ENCODE assay signal across 4 cellular contexts in the genomic region with DNA sequence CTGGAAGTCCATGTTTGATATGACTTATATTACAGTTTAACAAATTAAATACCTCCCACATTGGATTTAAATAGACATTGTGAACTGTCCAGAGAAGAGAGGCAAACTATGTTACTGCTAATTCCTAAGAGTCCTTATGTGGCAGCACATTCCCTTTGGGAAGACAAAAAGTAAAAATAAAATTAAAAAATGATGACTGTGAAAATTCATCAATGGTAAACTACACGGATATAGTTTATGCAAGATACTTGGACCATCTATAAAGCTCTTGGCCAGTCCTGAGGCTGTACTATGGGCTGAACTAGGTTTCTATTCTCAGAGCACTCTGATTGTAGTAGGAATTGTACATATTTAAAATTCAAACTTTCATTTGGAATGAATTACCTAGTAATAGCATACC.
A peak's percentile ranks its signal among the peaks of the same experiment; 100 is the strongest.
TF ChIP-seq lines count a peak whose summit lies in the region.

No MANE protein-coding gene starts in this region.

TF ChIP-seq in HepG2, 621 proteins besides CTCF, POLR2A, EP300 and RAD21 (continues in another document):
- TF ChIP-seq, protein P1, sequence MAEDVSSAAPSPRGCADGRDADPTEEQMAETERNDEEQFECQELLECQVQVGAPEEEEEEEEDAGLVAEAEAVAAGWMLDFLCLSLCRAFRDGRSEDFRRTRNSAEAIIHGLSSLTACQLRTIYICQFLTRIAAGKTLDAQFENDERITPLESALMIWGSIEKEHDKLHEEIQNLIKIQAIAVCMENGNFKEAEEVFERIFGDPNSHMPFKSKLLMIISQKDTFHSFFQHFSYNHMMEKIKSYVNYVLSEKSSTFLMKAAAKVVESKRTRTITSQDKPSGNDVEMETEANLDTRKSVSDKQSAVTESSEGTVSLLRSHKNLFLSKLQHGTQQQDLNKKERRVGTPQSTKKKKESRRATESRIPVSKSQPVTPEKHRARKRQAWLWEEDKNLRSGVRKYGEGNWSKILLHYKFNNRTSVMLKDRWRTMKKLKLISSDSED (CRISPR knock-in tag; IDR thresholded peaks at IDR 0.05): no peak
- TF ChIP-seq, protein P2, sequence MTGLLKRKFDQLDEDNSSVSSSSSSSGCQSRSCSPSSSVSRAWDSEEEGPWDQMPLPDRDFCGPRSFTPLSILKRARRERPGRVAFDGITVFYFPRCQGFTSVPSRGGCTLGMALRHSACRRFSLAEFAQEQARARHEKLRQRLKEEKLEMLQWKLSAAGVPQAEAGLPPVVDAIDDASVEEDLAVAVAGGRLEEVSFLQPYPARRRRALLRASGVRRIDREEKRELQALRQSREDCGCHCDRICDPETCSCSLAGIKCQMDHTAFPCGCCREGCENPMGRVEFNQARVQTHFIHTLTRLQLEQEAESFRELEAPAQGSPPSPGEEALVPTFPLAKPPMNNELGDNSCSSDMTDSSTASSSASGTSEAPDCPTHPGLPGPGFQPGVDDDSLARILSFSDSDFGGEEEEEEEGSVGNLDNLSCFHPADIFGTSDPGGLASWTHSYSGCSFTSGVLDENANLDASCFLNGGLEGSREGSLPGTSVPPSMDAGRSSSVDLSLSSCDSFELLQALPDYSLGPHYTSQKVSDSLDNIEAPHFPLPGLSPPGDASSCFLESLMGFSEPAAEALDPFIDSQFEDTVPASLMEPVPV (CRISPR knock-in tag; IDR thresholded peaks at IDR 0.05): no peak
- no peak for TF ChIP-seq ZNF672 (CRISPR knock-in tag; IDR thresholded peaks at IDR 0.05)
- TF ChIP-seq ZNF264 (CRISPR knock-in tag; IDR thresholded peaks at IDR 0.05): no peak
- no peak for TF ChIP-seq RFXAP (CRISPR knock-in tag; IDR thresholded peaks at IDR 0.05; ENCODE audit: borderline replicate concordance)
- TF ChIP-seq SAFB2 (CRISPR knock-in tag; IDR thresholded peaks at IDR 0.05; ENCODE audit: borderline replicate concordance, low read depth): no peak
- TF ChIP-seq MAFF (IDR thresholded peaks at IDR 0.05; ENCODE audit: low read depth, low read length): peak; percentile 64; the same call in 1 of the 2 replicates
- peak; percentile 52 to 70 for TF ChIP-seq MAFK (conservative IDR thresholded peaks at IDR 0.05 in 1 of 2, IDR thresholded peaks at IDR 0.05 in 1 of 2; ENCODE audit: low read length in 2 of 2)
- no peak for TF ChIP-seq FOXK2 (IDR thresholded peaks at IDR 0.05)
- TF ChIP-seq KDM4B (CRISPR knock-in tag; IDR thresholded peaks at IDR 0.05): no peak
- no peak for TF ChIP-seq HNRNPK (IDR thresholded peaks at IDR 0.05; ENCODE audit: low read depth, low read length, poor library complexity, severe bottlenecking)

TF ChIP-seq in A549, 52 proteins besides CTCF, POLR2A, EP300 and RAD21:
- no peak for TF ChIP-seq HOXB13 (CRISPR knock-in tag; IDR thresholded peaks at IDR 0.05; ENCODE audit: low read depth)
- peak; percentile 73 for TF ChIP-seq MAFK (IDR thresholded peaks at IDR 0.05; ENCODE audit: partially characterized antibody)
TF ChIP-seq in A549: peak in this region for 1.

TF ChIP-seq in IMR-90, 13 proteins besides CTCF, POLR2A, EP300 and RAD21:
- TF ChIP-seq MAFK (IDR thresholded peaks at IDR 0.05; ENCODE audit: low read depth, low read length): peak; percentile 28; the same call in 1 of the 2 replicates
- no peak for TF ChIP-seq MXI1 (IDR thresholded peaks at IDR 0.05; ENCODE audit: borderline replicate concordance, low read depth, low read length)

TF ChIP-seq in K562, 482 proteins besides CTCF, POLR2A, EP300 and RAD21 (continues in another document):
- no peak for TF ChIP-seq NUFIP1 (IDR thresholded peaks at IDR 0.05; ENCODE audit: partially characterized antibody)
- TF ChIP-seq MAFG (tag; conservative IDR thresholded peaks at IDR 0.05): peak; percentile 30; the same call in 1 of the 2 replicates
- no peak for TF ChIP-seq TRIM28 (IDR thresholded peaks at IDR 0.05)
- TF ChIP-seq ZKSCAN3 (CRISPR knock-in tag; IDR thresholded peaks at IDR 0.05): no peak
- TF ChIP-seq, protein P3, sequence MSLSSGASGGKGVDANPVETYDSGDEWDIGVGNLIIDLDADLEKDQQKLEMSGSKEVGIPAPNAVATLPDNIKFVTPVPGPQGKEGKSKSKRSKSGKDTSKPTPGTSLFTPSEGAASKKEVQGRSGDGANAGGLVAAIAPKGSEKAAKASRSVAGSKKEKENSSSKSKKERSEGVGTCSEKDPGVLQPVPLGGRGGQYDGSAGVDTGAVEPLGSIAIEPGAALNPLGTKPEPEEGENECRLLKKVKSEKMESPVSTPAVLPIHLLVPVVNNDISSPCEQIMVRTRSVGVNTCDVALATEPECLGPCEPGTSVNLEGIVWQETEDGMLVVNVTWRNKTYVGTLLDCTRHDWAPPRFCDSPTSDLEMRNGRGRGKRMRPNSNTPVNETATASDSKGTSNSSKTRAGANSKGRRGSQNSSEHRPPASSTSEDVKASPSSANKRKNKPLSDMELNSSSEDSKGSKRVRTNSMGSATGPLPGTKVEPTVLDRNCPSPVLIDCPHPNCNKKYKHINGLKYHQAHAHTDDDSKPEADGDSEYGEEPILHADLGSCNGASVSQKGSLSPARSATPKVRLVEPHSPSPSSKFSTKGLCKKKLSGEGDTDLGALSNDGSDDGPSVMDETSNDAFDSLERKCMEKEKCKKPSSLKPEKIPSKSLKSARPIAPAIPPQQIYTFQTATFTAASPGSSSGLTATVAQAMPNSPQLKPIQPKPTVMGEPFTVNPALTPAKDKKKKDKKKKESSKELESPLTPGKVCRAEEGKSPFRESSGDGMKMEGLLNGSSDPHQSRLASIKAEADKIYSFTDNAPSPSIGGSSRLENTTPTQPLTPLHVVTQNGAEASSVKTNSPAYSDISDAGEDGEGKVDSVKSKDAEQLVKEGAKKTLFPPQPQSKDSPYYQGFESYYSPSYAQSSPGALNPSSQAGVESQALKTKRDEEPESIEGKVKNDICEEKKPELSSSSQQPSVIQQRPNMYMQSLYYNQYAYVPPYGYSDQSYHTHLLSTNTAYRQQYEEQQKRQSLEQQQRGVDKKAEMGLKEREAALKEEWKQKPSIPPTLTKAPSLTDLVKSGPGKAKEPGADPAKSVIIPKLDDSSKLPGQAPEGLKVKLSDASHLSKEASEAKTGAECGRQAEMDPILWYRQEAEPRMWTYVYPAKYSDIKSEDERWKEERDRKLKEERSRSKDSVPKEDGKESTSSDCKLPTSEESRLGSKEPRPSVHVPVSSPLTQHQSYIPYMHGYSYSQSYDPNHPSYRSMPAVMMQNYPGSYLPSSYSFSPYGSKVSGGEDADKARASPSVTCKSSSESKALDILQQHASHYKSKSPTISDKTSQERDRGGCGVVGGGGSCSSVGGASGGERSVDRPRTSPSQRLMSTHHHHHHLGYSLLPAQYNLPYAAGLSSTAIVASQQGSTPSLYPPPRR (CRISPR knock-in tag; IDR thresholded peaks at IDR 0.05; ENCODE audit: borderline replicate concordance): no peak
- TF ChIP-seq PHF8 (IDR thresholded peaks at IDR 0.05; ENCODE audit: borderline replicate concordance, low read length): no peak
- TF ChIP-seq C11orf30 (IDR thresholded peaks at IDR 0.05; ENCODE audit: low read depth): peak; percentile 45; the same call in 1 of the 2 replicates
- TF ChIP-seq ZNF77 (CRISPR knock-in tag; IDR thresholded peaks at IDR 0.05): no peak
- TF ChIP-seq, protein P4, sequence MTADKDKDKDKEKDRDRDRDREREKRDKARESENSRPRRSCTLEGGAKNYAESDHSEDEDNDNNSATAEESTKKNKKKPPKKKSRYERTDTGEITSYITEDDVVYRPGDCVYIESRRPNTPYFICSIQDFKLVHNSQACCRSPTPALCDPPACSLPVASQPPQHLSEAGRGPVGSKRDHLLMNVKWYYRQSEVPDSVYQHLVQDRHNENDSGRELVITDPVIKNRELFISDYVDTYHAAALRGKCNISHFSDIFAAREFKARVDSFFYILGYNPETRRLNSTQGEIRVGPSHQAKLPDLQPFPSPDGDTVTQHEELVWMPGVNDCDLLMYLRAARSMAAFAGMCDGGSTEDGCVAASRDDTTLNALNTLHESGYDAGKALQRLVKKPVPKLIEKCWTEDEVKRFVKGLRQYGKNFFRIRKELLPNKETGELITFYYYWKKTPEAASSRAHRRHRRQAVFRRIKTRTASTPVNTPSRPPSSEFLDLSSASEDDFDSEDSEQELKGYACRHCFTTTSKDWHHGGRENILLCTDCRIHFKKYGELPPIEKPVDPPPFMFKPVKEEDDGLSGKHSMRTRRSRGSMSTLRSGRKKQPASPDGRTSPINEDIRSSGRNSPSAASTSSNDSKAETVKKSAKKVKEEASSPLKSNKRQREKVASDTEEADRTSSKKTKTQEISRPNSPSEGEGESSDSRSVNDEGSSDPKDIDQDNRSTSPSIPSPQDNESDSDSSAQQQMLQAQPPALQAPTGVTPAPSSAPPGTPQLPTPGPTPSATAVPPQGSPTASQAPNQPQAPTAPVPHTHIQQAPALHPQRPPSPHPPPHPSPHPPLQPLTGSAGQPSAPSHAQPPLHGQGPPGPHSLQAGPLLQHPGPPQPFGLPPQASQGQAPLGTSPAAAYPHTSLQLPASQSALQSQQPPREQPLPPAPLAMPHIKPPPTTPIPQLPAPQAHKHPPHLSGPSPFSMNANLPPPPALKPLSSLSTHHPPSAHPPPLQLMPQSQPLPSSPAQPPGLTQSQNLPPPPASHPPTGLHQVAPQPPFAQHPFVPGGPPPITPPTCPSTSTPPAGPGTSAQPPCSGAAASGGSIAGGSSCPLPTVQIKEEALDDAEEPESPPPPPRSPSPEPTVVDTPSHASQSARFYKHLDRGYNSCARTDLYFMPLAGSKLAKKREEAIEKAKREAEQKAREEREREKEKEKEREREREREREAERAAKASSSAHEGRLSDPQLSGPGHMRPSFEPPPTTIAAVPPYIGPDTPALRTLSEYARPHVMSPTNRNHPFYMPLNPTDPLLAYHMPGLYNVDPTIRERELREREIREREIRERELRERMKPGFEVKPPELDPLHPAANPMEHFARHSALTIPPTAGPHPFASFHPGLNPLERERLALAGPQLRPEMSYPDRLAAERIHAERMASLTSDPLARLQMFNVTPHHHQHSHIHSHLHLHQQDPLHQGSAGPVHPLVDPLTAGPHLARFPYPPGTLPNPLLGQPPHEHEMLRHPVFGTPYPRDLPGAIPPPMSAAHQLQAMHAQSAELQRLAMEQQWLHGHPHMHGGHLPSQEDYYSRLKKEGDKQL (CRISPR knock-in tag; IDR thresholded peaks at IDR 0.05; ENCODE audit: borderline replicate concordance): no peak
- TF ChIP-seq POU5F1 (IDR thresholded peaks at IDR 0.05; ENCODE audit: borderline replicate concordance, low read depth, low read length, partially characterized antibody): no peak
- TF ChIP-seq SAP30 (IDR thresholded peaks at IDR 0.05; ENCODE audit: borderline replicate concordance, insufficient read depth, low read depth, low read length, poor library complexity, severe bottlenecking): no peak
- TF ChIP-seq ZNF586 (CRISPR knock-in tag; conservative IDR thresholded peaks at IDR 0.05): no peak
- no peak for TF ChIP-seq GABPB1 (CRISPR knock-in tag; IDR thresholded peaks at IDR 0.05)
- TF ChIP-seq, protein P5, sequence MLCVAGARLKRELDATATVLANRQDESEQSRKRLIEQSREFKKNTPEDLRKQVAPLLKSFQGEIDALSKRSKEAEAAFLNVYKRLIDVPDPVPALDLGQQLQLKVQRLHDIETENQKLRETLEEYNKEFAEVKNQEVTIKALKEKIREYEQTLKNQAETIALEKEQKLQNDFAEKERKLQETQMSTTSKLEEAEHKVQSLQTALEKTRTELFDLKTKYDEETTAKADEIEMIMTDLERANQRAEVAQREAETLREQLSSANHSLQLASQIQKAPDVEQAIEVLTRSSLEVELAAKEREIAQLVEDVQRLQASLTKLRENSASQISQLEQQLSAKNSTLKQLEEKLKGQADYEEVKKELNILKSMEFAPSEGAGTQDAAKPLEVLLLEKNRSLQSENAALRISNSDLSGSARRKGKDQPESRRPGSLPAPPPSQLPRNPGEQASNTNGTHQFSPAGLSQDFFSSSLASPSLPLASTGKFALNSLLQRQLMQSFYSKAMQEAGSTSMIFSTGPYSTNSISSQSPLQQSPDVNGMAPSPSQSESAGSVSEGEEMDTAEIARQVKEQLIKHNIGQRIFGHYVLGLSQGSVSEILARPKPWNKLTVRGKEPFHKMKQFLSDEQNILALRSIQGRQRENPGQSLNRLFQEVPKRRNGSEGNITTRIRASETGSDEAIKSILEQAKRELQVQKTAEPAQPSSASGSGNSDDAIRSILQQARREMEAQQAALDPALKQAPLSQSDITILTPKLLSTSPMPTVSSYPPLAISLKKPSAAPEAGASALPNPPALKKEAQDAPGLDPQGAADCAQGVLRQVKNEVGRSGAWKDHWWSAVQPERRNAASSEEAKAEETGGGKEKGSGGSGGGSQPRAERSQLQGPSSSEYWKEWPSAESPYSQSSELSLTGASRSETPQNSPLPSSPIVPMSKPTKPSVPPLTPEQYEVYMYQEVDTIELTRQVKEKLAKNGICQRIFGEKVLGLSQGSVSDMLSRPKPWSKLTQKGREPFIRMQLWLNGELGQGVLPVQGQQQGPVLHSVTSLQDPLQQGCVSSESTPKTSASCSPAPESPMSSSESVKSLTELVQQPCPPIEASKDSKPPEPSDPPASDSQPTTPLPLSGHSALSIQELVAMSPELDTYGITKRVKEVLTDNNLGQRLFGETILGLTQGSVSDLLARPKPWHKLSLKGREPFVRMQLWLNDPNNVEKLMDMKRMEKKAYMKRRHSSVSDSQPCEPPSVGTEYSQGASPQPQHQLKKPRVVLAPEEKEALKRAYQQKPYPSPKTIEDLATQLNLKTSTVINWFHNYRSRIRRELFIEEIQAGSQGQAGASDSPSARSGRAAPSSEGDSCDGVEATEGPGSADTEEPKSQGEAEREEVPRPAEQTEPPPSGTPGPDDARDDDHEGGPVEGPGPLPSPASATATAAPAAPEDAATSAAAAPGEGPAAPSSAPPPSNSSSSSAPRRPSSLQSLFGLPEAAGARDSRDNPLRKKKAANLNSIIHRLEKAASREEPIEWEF (CRISPR knock-in tag; IDR thresholded peaks at IDR 0.05): no peak
- peak; percentile 64 for TF ChIP-seq ZNF316 (IDR thresholded peaks at IDR 0.05)
- TF ChIP-seq ZNF551 (CRISPR knock-in tag; IDR thresholded peaks at IDR 0.05): no peak
- no peak for TF ChIP-seq POLR2B (IDR thresholded peaks at IDR 0.05; ENCODE audit: low read depth, partially characterized antibody)
- TF ChIP-seq FUS (optimal IDR thresholded peaks at IDR 0.05; ENCODE audit: low read depth, low read length): no peak
- TF ChIP-seq, protein P6, sequence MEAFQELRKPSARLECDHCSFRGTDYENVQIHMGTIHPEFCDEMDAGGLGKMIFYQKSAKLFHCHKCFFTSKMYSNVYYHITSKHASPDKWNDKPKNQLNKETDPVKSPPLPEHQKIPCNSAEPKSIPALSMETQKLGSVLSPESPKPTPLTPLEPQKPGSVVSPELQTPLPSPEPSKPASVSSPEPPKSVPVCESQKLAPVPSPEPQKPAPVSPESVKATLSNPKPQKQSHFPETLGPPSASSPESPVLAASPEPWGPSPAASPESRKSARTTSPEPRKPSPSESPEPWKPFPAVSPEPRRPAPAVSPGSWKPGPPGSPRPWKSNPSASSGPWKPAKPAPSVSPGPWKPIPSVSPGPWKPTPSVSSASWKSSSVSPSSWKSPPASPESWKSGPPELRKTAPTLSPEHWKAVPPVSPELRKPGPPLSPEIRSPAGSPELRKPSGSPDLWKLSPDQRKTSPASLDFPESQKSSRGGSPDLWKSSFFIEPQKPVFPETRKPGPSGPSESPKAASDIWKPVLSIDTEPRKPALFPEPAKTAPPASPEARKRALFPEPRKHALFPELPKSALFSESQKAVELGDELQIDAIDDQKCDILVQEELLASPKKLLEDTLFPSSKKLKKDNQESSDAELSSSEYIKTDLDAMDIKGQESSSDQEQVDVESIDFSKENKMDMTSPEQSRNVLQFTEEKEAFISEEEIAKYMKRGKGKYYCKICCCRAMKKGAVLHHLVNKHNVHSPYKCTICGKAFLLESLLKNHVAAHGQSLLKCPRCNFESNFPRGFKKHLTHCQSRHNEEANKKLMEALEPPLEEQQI (IDR thresholded peaks at IDR 0.05): no peak
- 0 out of 2 replicates have a peak, but pooled peaks have one; percentile 20 for TF ChIP-seq MAFF (IDR thresholded peaks at IDR 0.05; ENCODE audit: low read length)
- no peak for TF ChIP-seq HLTF (IDR thresholded peaks at IDR 0.05)
